Comparison of ENCODE assay signal across 8 cellular contexts in genomic region chr15:81002254-81003022, GRCh38. TPM values are rescaled to one million over a fixed set of nuclear protein-coding genes. Genes with fewer than 3 reads are reported as not detected.
A peak's percentile ranks its signal among the peaks of the same experiment; 100 is the strongest.
DNase-seq lines count a peak whose midpoint lies in the region; ATAC-seq and TF ChIP-seq lines count a peak whose summit lies in the region.

No MANE protein-coding gene starts in this region.

- H3K36me3 Mint-ChIP-seq in dendritic cell treated with granulocyte-macrophage colony-stimulating factor and Interleukin-4, amounts not matched to agents 40 ng/mL and 50 ng/mL, for 4 days (ENCODE audit: low read depth), result peaks cover 48% of the 10 kb centered on the region

- intact Hi-C loops in dendritic cell treated with granulocyte-macrophage colony-stimulating factor and Interleukin-4, amounts not matched to agents 40 ng/mL and 50 ng/mL, for 4 days (cut with micrococcal nuclease), result loop anchor here (5.0 kb wide), 1 partner anchor 265 kb away; no protein-coding TSS in a partner anchor
- intact Hi-C loops in mucosa of descending colon (cut with DNase I, micrococcal nuclease), result no loop called here

- H3K4me3 ChIP-seq in AG10803 (ENCODE audit: low read length) (peak overlapping the region; percentile 86), mucosa of descending colon (peak overlapping the region; percentile 72)

- no peak for ATAC-seq in mucosa of descending colon

- no peaks in the 10 kb centered on the region for H3K27me3 Mint-ChIP-seq in dendritic cell treated with granulocyte-macrophage colony-stimulating factor and Interleukin-4, amounts not matched to agents 40 ng/mL and 50 ng/mL, for 4 days

- no peaks in the 10 kb centered on the region for H3K9me3 ChIP-seq in mucosa of descending colon

- DNase-seq in AG10803 (ENCODE audit: low read depth) (no peak), HuH-7.5 (ENCODE audit: low spot score) (peak; percentile 73), mucosa of descending colon (peak; percentile 24 to 68 (median 55)), SKM-1 (lab: John Stamatoyannopoulos, UW; ENCODE audit: unreplicated experiment) (no peak), GDM1 (lab: John Stamatoyannopoulos, UW) (no peak), GM10266 (ENCODE audit: extremely low spot score) (no peak)
- no peak for DNase-seq in activated CD4-positive, alpha-beta T cell treated with anti-CD3 and anti-CD28 coated beads for 4 hours

- TF ChIP-seq CTCF in AG10803 (conservative IDR thresholded peaks at IDR 0.05; ENCODE audit: low read length), result no peak
- TF ChIP-seq CTCF in mucosa of descending colon (IDR thresholded peaks at IDR 0.05), result no peak
- no peak for TF ChIP-seq CTCF in GM10266 (IDR thresholded peaks at IDR 0.05; ENCODE audit: control insufficient read depth, insufficient read depth, low read depth, missing control alignments)

- H3K4me1 ChIP-seq in mucosa of descending colon (ENCODE audit: low read depth), result peaks cover 14% of the 10 kb centered on the region

- peak overlapping the region; percentile 95 for H3K27ac Mint-ChIP-seq in dendritic cell treated with granulocyte-macrophage colony-stimulating factor and Interleukin-4, amounts not matched to agents 40 ng/mL and 50 ng/mL, for 4 days

- H3K9me3 Mint-ChIP-seq in dendritic cell treated with granulocyte-macrophage colony-stimulating factor and Interleukin-4, amounts not matched to agents 40 ng/mL and 50 ng/mL, for 4 days, result no peaks in the 10 kb centered on the region

- peak overlapping the region; percentile 83 for H3K4me3 Mint-ChIP-seq in dendritic cell treated with granulocyte-macrophage colony-stimulating factor and Interleukin-4, amounts not matched to agents 40 ng/mL and 50 ng/mL, for 4 days

- peaks cover 39% of the 10 kb centered on the region for H3K4me1 Mint-ChIP-seq in dendritic cell treated with granulocyte-macrophage colony-stimulating factor and Interleukin-4, amounts not matched to agents 40 ng/mL and 50 ng/mL, for 4 days (ENCODE audit: low read depth)

- no peaks in the 10 kb centered on the region for H3K36me3 ChIP-seq in mucosa of descending colon (ENCODE audit: low read depth)

RNA-seq across cellular contexts. Expression of gene TLNRD1, which starts 1.7 kb away (rescaled TPM):
- 10 to 100 TPM; 18.5 to 20.7 (median 18.6) TPM for total RNA-seq in mucosa of descending colon

RNA-seq across cellular contexts. Expression of gene MESD, which starts 12.8 kb away (rescaled TPM):
- total RNA-seq in mucosa of descending colon, result 10 to 100 TPM; 18.5 to 24.5 (median 21.3) TPM

Comparison
In these comparisons a context has a peak if more than half of its experiments do, and no peak if none do; other contexts are left out.
1. DNase-seq: peak in HuH-7.5 (single experiment) and mucosa of descending colon (3 of 3); none in AG10803 (single experiment), SKM-1 (single experiment), GDM1 (single experiment), GM10266 (single experiment) and activated CD4-positive, alpha-beta T cell treated with anti-CD3 and anti-CD28 coated beads for 4 hours (0 of 2).